Comparison of ENCODE assay signal across 8 cellular contexts in genomic region chr1:8598060-8598724, GRCh38.
DNase-seq lines count a peak whose midpoint lies in the region; ATAC-seq and TF ChIP-seq lines count a peak whose summit lies in the region.

No MANE protein-coding gene starts in this region.

- H3K14ac ChIP-seq in mesenchymal stem cell (ENCODE audit: low read length in 2 of 2), result no peak overlapping the region

- H3K4me1 Mint-ChIP-seq in activated naive CD8-positive, alpha-beta T cell (ENCODE audit: low read depth), result peaks cover 29% of the 10 kb centered on the region
- peaks cover 37% of the 10 kb centered on the region for H3K4me1 Mint-ChIP-seq in activated naive CD8-positive, alpha-beta T cell treated with anti-CD3 and anti-CD28 coated beads, Interleukin-2, amount 50 U/mL, for 24 hours

- peaks cover 27% of the 10 kb centered on the region for H3K79me1 ChIP-seq in mesenchymal stem cell (replicated peaks; ENCODE audit: low read length, poor library complexity, severe bottlenecking)

- H4K8ac ChIP-seq in mesenchymal stem cell (ENCODE audit: low read length), result peak overlapping the region; percentile 10

- peak overlapping the region in 1 of 2 experiments; percentile 40 for H2BK12ac ChIP-seq in mesenchymal stem cell (ENCODE audit: low read length in 2 of 2)

- H3K36me3 Mint-ChIP-seq in activated naive CD8-positive, alpha-beta T cell, result peaks cover 8% of the 10 kb centered on the region
- H3K36me3 Mint-ChIP-seq in activated naive CD8-positive, alpha-beta T cell treated with anti-CD3 and anti-CD28 coated beads, Interleukin-2, amount 50 U/mL, for 24 hours (ENCODE audit: low read depth), result peaks cover 22% of the 10 kb centered on the region

- intact Hi-C loops in vagina (cut with DNase I), result no loop called here

- H3K27ac Mint-ChIP-seq in activated naive CD8-positive, alpha-beta T cell, result peak overlapping the region; percentile 59
- H3K27ac Mint-ChIP-seq in activated naive CD8-positive, alpha-beta T cell treated with anti-CD3 and anti-CD28 coated beads, Interleukin-2, amount 50 U/mL, for 24 hours, result no peak overlapping the region

- H4K91ac ChIP-seq in mesenchymal stem cell (ENCODE audit: low read length), result no peak overlapping the region

- no peak for TF ChIP-seq POLR2A in vagina (IDR thresholded peaks at IDR 0.05)

- peak overlapping the region; percentile 16 to 46 for H3K18ac ChIP-seq in mesenchymal stem cell (ENCODE audit: low read depth in 1 of 2, low read length in 2 of 2)

- no peak overlapping the region for H3K4me3 Mint-ChIP-seq in activated naive CD8-positive, alpha-beta T cell
- no peak overlapping the region for H3K4me3 Mint-ChIP-seq in activated naive CD8-positive, alpha-beta T cell treated with anti-CD3 and anti-CD28 coated beads, Interleukin-2, amount 50 U/mL, for 24 hours

- H3K27ac ChIP-seq in ectodermal cell (ENCODE audit: insufficient read depth, low read depth, low read length, poor library complexity, severe bottlenecking) (peak overlapping the region; percentile 70), mesenchymal stem cell (ENCODE audit: low read length, poor library complexity, severe bottlenecking) (no peak overlapping the region), vagina (peak overlapping the region; percentile 30)

- WGBS in ectodermal cell, 2 experiments, result 81 to 83% methylated on average over 15 of the region's 15 CpGs
- 75% methylated on average over 14 of the region's 15 CpGs for whole genome bisulfite sequencing in mesenchymal stem cell

- H3K23ac ChIP-seq in mesenchymal stem cell (ENCODE audit: low read length in 2 of 2), result no peak overlapping the region

- no peak for ATAC-seq in activated naive CD8-positive, alpha-beta T cell treated with anti-CD3 and anti-CD28 coated beads, Interleukin-2, amount 50 U/mL, for 24 hours

- H3K9me3 Mint-ChIP-seq in activated naive CD8-positive, alpha-beta T cell (ENCODE audit: low read depth), result no peaks in the 10 kb centered on the region
- peaks cover 11% of the 10 kb centered on the region for H3K9me3 Mint-ChIP-seq in activated naive CD8-positive, alpha-beta T cell treated with anti-CD3 and anti-CD28 coated beads, Interleukin-2, amount 50 U/mL, for 24 hours

- H3K4ac ChIP-seq in mesenchymal stem cell (ENCODE audit: low read depth in 1 of 2, low read length in 2 of 2), result no peak overlapping the region

- no peak overlapping the region for H2AFZ ChIP-seq in mesenchymal stem cell (ENCODE audit: low read depth, low read length)

- no peak overlapping the region for H2BK120ac ChIP-seq in mesenchymal stem cell (ENCODE audit: low read depth, low read length)

- H3K27me3 Mint-ChIP-seq in activated naive CD8-positive, alpha-beta T cell, result no peaks in the 10 kb centered on the region
- H3K27me3 Mint-ChIP-seq in activated naive CD8-positive, alpha-beta T cell treated with anti-CD3 and anti-CD28 coated beads, Interleukin-2, amount 50 U/mL, for 24 hours, result no peaks in the 10 kb centered on the region

- H3K4me3 ChIP-seq in ectodermal cell (ENCODE audit: insufficient read depth, low read depth, low read length) (no peak overlapping the region), mesenchymal stem cell (ENCODE audit: insufficient read depth in 1 of 2, low read depth in 1 of 2, low read length in 2 of 2) (peak overlapping the region in 1 of 2 experiments; percentile 69), vagina (peak overlapping the region; percentile 1 to 16)

- no peaks in the 10 kb centered on the region for H3K27me3 ChIP-seq in ectodermal cell (ENCODE audit: control insufficient read depth, insufficient read depth, low read length, poor library complexity, severe bottlenecking)
- H3K27me3 ChIP-seq in mesenchymal stem cell (ENCODE audit: control insufficient read depth in 1 of 2, insufficient read depth in 1 of 2, low read length in 2 of 2), result no peaks in the 10 kb centered on the region
- no peaks in the 10 kb centered on the region for H3K27me3 ChIP-seq in vagina

- DNase-seq in activated naive CD8-positive, alpha-beta T cell treated with anti-CD3 and anti-CD28 coated beads, Interleukin-2, amount 50 U/mL, for 24 hours, result no peak
- peak; percentile 47 for DNase-seq in mesenchymal stem cell
- DNase-seq in vagina (ENCODE audit: extremely low spot score in 2 of 2), result no peak
- no peak for DNase-seq in T1000 (lab: John Stamatoyannopoulos, UW)
- DNase-seq in COLO668 (lab: John Stamatoyannopoulos, UW; ENCODE audit: unreplicated experiment), result no peak
- DNase-seq in NCI-H1436 treated with DMSO at 0.1 percent for 48 hours (lab: John Stamatoyannopoulos, UW), result no peak

- H3K4me2 ChIP-seq in mesenchymal stem cell (ENCODE audit: low read length, poor library complexity, severe bottlenecking), result no peak overlapping the region

- TF ChIP-seq CTCF in vagina (IDR thresholded peaks at IDR 0.05), result peak in 1 of 3 experiments; percentile 35

- H2BK15ac ChIP-seq in mesenchymal stem cell (ENCODE audit: low read depth, poor library complexity, severe bottlenecking), result no peak overlapping the region

- H3K9ac ChIP-seq in mesenchymal stem cell (ENCODE audit: low read length), result peak overlapping the region; percentile 75

- H2AK5ac ChIP-seq in mesenchymal stem cell (ENCODE audit: low read length, severe bottlenecking), result no peak overlapping the region

- H3K4me1 ChIP-seq in ectodermal cell (ENCODE audit: control insufficient read depth, insufficient read depth, low read length) (peaks cover 18% of the 10 kb centered on the region), mesenchymal stem cell (ENCODE audit: control insufficient read depth, insufficient read depth, low read depth, low read length) (peaks cover 10% of the 10 kb centered on the region), vagina (peaks cover 31% of the 10 kb centered on the region)

- H3K9me3 ChIP-seq in ectodermal cell (ENCODE audit: control insufficient read depth, low read length) (no peaks in the 10 kb centered on the region), mesenchymal stem cell (ENCODE audit: control insufficient read depth, low read length) (no peaks in the 10 kb centered on the region), vagina (no peaks in the 10 kb centered on the region)

- peaks cover 4% of the 10 kb centered on the region for H3K36me3 ChIP-seq in ectodermal cell (ENCODE audit: control insufficient read depth, insufficient read depth, low read length)
- H3K36me3 ChIP-seq in mesenchymal stem cell (ENCODE audit: control insufficient read depth in 1 of 2, insufficient read depth in 2 of 2, low read depth in 1 of 2, low read length in 2 of 2), result no peaks in the 10 kb centered on the region
- no peaks in the 10 kb centered on the region for H3K36me3 ChIP-seq in vagina

- no peak overlapping the region for H2BK5ac ChIP-seq in mesenchymal stem cell (ENCODE audit: low read depth, low read length, poor library complexity, severe bottlenecking)
